Comparison of ENCODE assay signal across 5 cellular contexts in genomic region chr18:22450766-22451165, GRCh38. TPM values are rescaled to one million over a fixed set of nuclear protein-coding genes. Genes with fewer than 3 reads are reported as not detected.
"Had no signal": no experiment of that assay in that cellular context is flagged by ENCODE, and none has a peak within 500 bp of the region (broad histone marks: within the 10 kb centered on the region; RNA-seq: fewer than 3 reads in every experiment).

No MANE protein-coding gene starts in this region.

RNA-seq across cellular contexts. Expression of gene CTAGE1, which starts 33.1 kb away (rescaled TPM):
- total RNA-seq: HT-29, HT1080, IMR-90 had no signal
- polyA plus RNA-seq: HepG2, IgD-negative memory B cell had no signal
